ENCODE assay signal across 32 cellular contexts in the genomic region with DNA sequence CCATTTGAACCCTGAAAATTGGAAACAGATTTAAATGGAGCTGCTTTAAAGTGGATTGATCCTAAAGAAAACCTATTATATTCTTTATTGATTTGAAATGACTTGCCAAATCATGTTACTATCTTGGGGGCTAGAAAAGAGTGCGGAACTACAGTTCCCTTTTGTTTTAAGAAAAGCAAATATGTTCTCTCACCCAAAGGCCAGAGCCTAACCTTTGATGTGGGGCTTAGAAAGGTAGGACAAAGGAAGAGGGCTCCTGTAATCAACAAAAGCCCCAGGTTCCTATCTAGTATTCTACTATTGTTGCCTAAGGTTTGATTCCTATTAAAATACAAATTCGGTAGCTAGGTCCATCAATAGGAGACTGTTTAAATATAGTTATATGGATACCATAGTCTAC.
"Had no signal": no experiment of that assay in that cellular context is flagged by ENCODE, and none has a peak within 500 bp of the region (broad histone marks: within the 10 kb centered on the region; RNA-seq: fewer than 3 reads in every experiment).

No MANE protein-coding gene starts in this region.

- DNase-seq: naive thymus-derived CD8-positive, alpha-beta T cell; nephron progenitor cell; occipital lobe; ovary; posterior cingulate gyrus; psoas muscle; right cardiac atrium; spleen; stimulated activated CD4-positive, alpha-beta T cell treated with anti-CD3 and anti-CD28 coated beads, Interleukin-12 subunit alpha, Interleukin-12 subunit beta, amount 100 ng/mL, for 4 hours; stimulated activated CD4-positive, alpha-beta T cell treated with anti-CD3 and anti-CD28 coated beads, Interleukin-1b, Interleukin-23, amount 100 ng/mL, for 48 hours; stimulated activated CD4-positive, alpha-beta T cell treated with anti-CD3 and anti-CD28 coated beads, Interleukin-4, amount 100 ng/mL, for 1 hour; stimulated activated CD4-positive, alpha-beta T cell treated with anti-CD3 and anti-CD28 coated beads, Interleukin-4, amount 100 ng/mL, for 4 hours; stimulated activated CD8-positive, alpha-beta memory T cell treated with anti-CD3 and anti-CD28 coated beads, Interleukin-4, amount 100 ng/mL, for 48 hours; stimulated activated naive CD4-positive, alpha-beta T cell; stimulated activated naive CD8-positive, alpha-beta T cell treated with anti-CD3 and anti-CD28 coated beads, Interleukin-15, amount 100 ng/mL, for 72 hours; stimulated activated naive CD8-positive, alpha-beta T cell treated with anti-CD3 and anti-CD28 coated beads, Interleukin-15, Interleukin-2, amounts not matched to agents 100 U/mL and 50 U/mL, for 24 hours; substantia nigra; testis; trophoblast cell; upper lobe of left lung had no signal

- H3K4me1 ChIP-seq: parathyroid adenoma, testis had no signal

- H3K79me2 ChIP-seq: parathyroid adenoma had no signal

- H3K4me3 Mint-ChIP-seq: naive thymus-derived CD8-positive, alpha-beta T cell; natural killer cell treated with Interleukin-12 subunit alpha and Interleukin-12 subunit beta and Interleukin-15 and Interleukin-18, amount 100 ng/mL, for 72 hours; nephron progenitor cell; stimulated activated memory B cell treated with anti-CD40 and anti-IgM and Interleukin-4, amounts not matched to agents 10 μg/mL and 1 μg/mL and 100 μg/mL, for 72 hours; stimulated activated naive CD8-positive, alpha-beta T cell treated with anti-CD3 and anti-CD28 coated beads, Interleukin-15, amount 100 ng/mL, for 72 hours had no signal

- H3K27ac ChIP-seq: ovary, parathyroid adenoma, psoas muscle, skin epidermis, spleen, suprapubic skin, testis, tibial nerve, upper lobe of left lung, vagina had no signal

- H3K27me3 Mint-ChIP-seq: progenitor cell of endocrine pancreas had no signal

- H3K4me2 ChIP-seq: smooth muscle cell had no signal

- H3K4me3 ChIP-seq: ovary, psoas muscle, skin epidermis, smooth muscle cell, spleen, suprapubic skin, testis, tibial nerve, upper lobe of left lung, vagina had no signal

- H2AFZ ChIP-seq: parathyroid adenoma had no signal

- H3K9ac ChIP-seq: parathyroid adenoma had no signal

- ATAC-seq: naive thymus-derived CD8-positive, alpha-beta T cell; natural killer cell treated with Interleukin-12 subunit alpha and Interleukin-12 subunit beta and Interleukin-15 and Interleukin-18, amount 100 ng/mL, for 72 hours; psoas muscle; right cardiac atrium; sciatic nerve; stimulated activated memory B cell treated with anti-CD40 and anti-IgM and Interleukin-4, amounts not matched to agents 10 μg/mL and 1 μg/mL and 100 μg/mL, for 72 hours; stimulated activated naive CD8-positive, alpha-beta T cell treated with anti-CD3 and anti-CD28 coated beads, Interleukin-15, amount 100 ng/mL, for 72 hours; stimulated activated naive CD8-positive, alpha-beta T cell treated with anti-CD3 and anti-CD28 coated beads, Interleukin-15, Interleukin-2, amounts not matched to agents 100 U/mL and 50 U/mL, for 24 hours had no signal

- H3K27ac Mint-ChIP-seq: naive thymus-derived CD8-positive, alpha-beta T cell; natural killer cell treated with Interleukin-12 subunit alpha and Interleukin-12 subunit beta and Interleukin-15 and Interleukin-18, amount 100 ng/mL, for 72 hours; nephron progenitor cell; stimulated activated memory B cell treated with anti-CD40 and anti-IgM and Interleukin-4, amounts not matched to agents 10 μg/mL and 1 μg/mL and 100 μg/mL, for 72 hours; stimulated activated naive CD8-positive, alpha-beta T cell treated with anti-CD3 and anti-CD28 coated beads, Interleukin-15, amount 100 ng/mL, for 72 hours had no signal

- FAIRE-seq: urothelium cell line had no signal

- H3K9me3 Mint-ChIP-seq: natural killer cell treated with Interleukin-12 subunit alpha and Interleukin-12 subunit beta and Interleukin-15 and Interleukin-18, amount 100 ng/mL, for 72 hours; nephron progenitor cell; neural crest cell; stimulated activated memory B cell treated with anti-CD40 and anti-IgM and Interleukin-4, amounts not matched to agents 10 μg/mL and 1 μg/mL and 100 μg/mL, for 72 hours; stimulated activated naive CD8-positive, alpha-beta T cell treated with anti-CD3 and anti-CD28 coated beads, Interleukin-15, amount 100 ng/mL, for 72 hours had no signal

- H3K27me3 ChIP-seq: ovary, suprapubic skin, testis, tibial nerve, upper lobe of left lung, vagina had no signal

- H3K9me3 ChIP-seq: ovary, psoas muscle, spleen, suprapubic skin, testis, tibial nerve, upper lobe of left lung, vagina had no signal

- H3K36me3 ChIP-seq: ovary, spleen, suprapubic skin, tibial nerve, upper lobe of left lung, vagina had no signal

- H3K36me3 Mint-ChIP-seq: naive thymus-derived CD8-positive, alpha-beta T cell; natural killer cell treated with Interleukin-12 subunit alpha and Interleukin-12 subunit beta and Interleukin-15 and Interleukin-18, amount 100 ng/mL, for 72 hours; stimulated activated memory B cell treated with anti-CD40 and anti-IgM and Interleukin-4, amounts not matched to agents 10 μg/mL and 1 μg/mL and 100 μg/mL, for 72 hours had no signal
